In the genomic region with DNA sequence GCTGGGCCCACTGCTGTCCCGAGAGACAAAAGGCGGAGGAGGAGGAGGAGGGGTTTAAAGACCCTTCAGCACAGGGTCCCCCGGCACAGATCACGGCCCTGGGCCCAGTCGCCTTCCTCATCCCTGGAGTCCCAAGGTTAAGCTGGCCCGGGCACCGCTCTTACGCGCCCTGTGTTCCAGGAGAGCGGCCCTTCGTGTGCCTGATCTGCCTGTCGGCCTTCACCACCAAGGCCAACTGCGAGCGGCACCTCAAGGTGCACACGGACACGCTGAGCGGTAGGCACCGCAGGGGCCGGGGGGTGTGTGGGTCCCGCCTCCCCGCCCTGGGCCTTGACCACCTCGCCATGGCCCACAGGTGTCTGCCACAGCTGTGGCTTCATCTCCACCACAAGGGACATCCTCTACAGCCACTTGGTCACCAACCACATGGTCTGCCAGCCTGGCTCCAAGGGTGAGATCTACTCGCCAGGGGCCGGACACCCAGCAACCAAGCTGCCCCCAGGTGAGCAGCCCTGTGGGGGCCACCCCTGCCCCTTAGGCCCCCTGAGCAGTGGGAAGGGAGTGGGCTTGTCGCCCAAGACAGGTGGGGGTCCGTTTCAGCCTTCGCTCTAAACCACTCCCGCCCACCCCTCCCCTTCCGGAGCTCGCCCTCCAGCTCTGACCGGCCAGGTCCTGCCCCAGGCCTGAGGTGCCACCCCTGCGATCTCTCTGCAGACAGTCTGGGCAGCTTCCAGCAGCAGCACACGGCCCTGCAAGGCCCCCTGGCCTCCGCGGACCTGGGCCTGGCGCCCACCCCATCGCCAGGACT, we compare ENCODE assay signal across 1 cellular context.
TF ChIP-seq lines count a peak whose summit lies in the region.

No MANE protein-coding gene starts in this region.

TF ChIP-seq in HepG2, 621 proteins besides CTCF, POLR2A, EP300 and RAD21 (continued from another document):
- TF ChIP-seq ZZZ3 (CRISPR knock-in tag; IDR thresholded peaks at IDR 0.05; ENCODE audit: borderline replicate concordance) (no peak), ATAD3A (CRISPR knock-in tag; IDR thresholded peaks at IDR 0.05) (no peak), RBM22 (optimal IDR thresholded peaks at IDR 0.05; ENCODE audit: low read length) (peak; percentile 84), ZNF556 (CRISPR knock-in tag; IDR thresholded peaks at IDR 0.05; ENCODE audit: borderline replicate concordance) (no peak), GLI4 (CRISPR knock-in tag; IDR thresholded peaks at IDR 0.05; ENCODE audit: borderline replicate concordance) (no peak), ZNF747 (CRISPR knock-in tag; IDR thresholded peaks at IDR 0.05; ENCODE audit: borderline replicate concordance) (no peak), ZNF256 (CRISPR knock-in tag; conservative IDR thresholded peaks at IDR 0.05) (no peak), KAT7 (CRISPR knock-in tag; IDR thresholded peaks at IDR 0.05; ENCODE audit: borderline replicate concordance) (no peak), ZNF816 (CRISPR knock-in tag; IDR thresholded peaks at IDR 0.05; ENCODE audit: borderline replicate concordance) (no peak), REL (CRISPR knock-in tag; conservative IDR thresholded peaks at IDR 0.05) (no peak), SNAPC5 (CRISPR knock-in tag; IDR thresholded peaks at IDR 0.05; ENCODE audit: borderline replicate concordance) (no peak), POLR2G (IDR thresholded peaks at IDR 0.05; ENCODE audit: low read depth, low read length) (0 out of 2 replicates have a peak, but pooled peaks have one; percentile 14), HMGA1 (CRISPR knock-in tag; conservative IDR thresholded peaks at IDR 0.05) (no peak), ZC3H4 (CRISPR knock-in tag; IDR thresholded peaks at IDR 0.05; ENCODE audit: borderline replicate concordance) (no peak), AGO2 (optimal IDR thresholded peaks at IDR 0.05; ENCODE audit: low read depth, low read length) (peak; percentile 83), KDM3A (CRISPR knock-in tag; IDR thresholded peaks at IDR 0.05; ENCODE audit: low read depth) (no peak), ZNF790 (CRISPR knock-in tag; IDR thresholded peaks at IDR 0.05; ENCODE audit: borderline replicate concordance) (no peak), ZNF772 (CRISPR knock-in tag; IDR thresholded peaks at IDR 0.05) (no peak), SOX13 (IDR thresholded peaks at IDR 0.05) (no peak), SOX13 (CRISPR knock-in tag; conservative IDR thresholded peaks at IDR 0.05 in 1 of 2, IDR thresholded peaks at IDR 0.05 in 1 of 2) (no peak), ZNF839 (CRISPR knock-in tag; IDR thresholded peaks at IDR 0.05; ENCODE audit: borderline replicate concordance) (no peak), SNAI1 (CRISPR knock-in tag; IDR thresholded peaks at IDR 0.05; ENCODE audit: borderline replicate concordance) (no peak), TOPORS (CRISPR knock-in tag; IDR thresholded peaks at IDR 0.05) (no peak), CBX2 (IDR thresholded peaks at IDR 0.05; ENCODE audit: low read depth, low read length) (no peak), CBX2 (CRISPR knock-in tag; IDR thresholded peaks at IDR 0.05; ENCODE audit: low read depth) (no peak), TOE1 (CRISPR knock-in tag; IDR thresholded peaks at IDR 0.05) (no peak), CHD2 (IDR thresholded peaks at IDR 0.05; ENCODE audit: low read depth, low read length) (no peak), PCBP2 (optimal IDR thresholded peaks at IDR 0.05; ENCODE audit: low read depth, low read length, poor library complexity, severe bottlenecking) (no peak), RNF219 (CRISPR knock-in tag; IDR thresholded peaks at IDR 0.05) (no peak)
- TF ChIP-seq, protein P1, sequence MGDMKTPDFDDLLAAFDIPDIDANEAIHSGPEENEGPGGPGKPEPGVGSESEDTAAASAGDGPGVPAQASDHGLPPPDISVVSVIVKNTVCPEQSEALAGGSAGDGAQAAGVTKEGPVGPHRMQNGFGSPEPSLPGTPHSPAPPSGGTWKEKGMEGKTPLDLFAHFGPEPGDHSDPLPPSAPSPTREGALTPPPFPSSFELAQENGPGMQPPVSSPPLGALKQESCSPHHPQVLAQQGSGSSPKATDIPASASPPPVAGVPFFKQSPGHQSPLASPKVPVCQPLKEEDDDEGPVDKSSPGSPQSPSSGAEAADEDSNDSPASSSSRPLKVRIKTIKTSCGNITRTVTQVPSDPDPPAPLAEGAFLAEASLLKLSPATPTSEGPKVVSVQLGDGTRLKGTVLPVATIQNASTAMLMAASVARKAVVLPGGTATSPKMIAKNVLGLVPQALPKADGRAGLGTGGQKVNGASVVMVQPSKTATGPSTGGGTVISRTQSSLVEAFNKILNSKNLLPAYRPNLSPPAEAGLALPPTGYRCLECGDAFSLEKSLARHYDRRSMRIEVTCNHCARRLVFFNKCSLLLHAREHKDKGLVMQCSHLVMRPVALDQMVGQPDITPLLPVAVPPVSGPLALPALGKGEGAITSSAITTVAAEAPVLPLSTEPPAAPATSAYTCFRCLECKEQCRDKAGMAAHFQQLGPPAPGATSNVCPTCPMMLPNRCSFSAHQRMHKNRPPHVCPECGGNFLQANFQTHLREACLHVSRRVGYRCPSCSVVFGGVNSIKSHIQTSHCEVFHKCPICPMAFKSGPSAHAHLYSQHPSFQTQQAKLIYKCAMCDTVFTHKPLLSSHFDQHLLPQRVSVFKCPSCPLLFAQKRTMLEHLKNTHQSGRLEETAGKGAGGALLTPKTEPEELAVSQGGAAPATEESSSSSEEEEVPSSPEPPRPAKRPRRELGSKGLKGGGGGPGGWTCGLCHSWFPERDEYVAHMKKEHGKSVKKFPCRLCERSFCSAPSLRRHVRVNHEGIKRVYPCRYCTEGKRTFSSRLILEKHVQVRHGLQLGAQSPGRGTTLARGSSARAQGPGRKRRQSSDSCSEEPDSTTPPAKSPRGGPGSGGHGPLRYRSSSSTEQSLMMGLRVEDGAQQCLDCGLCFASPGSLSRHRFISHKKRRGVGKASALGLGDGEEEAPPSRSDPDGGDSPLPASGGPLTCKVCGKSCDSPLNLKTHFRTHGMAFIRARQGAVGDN (CRISPR knock-in tag; IDR thresholded peaks at IDR 0.05): peak; percentile 29; the same call in 1 of the 2 replicates
- TF ChIP-seq, protein P2, sequence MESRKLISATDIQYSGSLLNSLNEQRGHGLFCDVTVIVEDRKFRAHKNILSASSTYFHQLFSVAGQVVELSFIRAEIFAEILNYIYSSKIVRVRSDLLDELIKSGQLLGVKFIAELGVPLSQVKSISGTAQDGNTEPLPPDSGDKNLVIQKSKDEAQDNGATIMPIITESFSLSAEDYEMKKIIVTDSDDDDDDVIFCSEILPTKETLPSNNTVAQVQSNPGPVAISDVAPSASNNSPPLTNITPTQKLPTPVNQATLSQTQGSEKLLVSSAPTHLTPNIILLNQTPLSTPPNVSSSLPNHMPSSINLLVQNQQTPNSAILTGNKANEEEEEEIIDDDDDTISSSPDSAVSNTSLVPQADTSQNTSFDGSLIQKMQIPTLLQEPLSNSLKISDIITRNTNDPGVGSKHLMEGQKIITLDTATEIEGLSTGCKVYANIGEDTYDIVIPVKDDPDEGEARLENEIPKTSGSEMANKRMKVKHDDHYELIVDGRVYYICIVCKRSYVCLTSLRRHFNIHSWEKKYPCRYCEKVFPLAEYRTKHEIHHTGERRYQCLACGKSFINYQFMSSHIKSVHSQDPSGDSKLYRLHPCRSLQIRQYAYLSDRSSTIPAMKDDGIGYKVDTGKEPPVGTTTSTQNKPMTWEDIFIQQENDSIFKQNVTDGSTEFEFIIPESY (CRISPR knock-in tag; IDR thresholded peaks at IDR 0.05): peak; percentile 71; the same call in 1 of the 2 replicates
- TF ChIP-seq, protein P3, sequence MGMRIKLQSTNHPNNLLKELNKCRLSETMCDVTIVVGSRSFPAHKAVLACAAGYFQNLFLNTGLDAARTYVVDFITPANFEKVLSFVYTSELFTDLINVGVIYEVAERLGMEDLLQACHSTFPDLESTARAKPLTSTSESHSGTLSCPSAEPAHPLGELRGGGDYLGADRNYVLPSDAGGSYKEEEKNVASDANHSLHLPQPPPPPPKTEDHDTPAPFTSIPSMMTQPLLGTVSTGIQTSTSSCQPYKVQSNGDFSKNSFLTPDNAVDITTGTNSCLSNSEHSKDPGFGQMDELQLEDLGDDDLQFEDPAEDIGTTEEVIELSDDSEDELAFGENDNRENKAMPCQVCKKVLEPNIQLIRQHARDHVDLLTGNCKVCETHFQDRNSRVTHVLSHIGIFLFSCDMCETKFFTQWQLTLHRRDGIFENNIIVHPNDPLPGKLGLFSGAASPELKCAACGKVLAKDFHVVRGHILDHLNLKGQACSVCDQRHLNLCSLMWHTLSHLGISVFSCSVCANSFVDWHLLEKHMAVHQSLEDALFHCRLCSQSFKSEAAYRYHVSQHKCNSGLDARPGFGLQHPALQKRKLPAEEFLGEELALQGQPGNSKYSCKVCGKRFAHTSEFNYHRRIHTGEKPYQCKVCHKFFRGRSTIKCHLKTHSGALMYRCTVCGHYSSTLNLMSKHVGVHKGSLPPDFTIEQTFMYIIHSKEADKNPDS (CRISPR knock-in tag; IDR thresholded peaks at IDR 0.05): no peak
